In the genomic region with DNA sequence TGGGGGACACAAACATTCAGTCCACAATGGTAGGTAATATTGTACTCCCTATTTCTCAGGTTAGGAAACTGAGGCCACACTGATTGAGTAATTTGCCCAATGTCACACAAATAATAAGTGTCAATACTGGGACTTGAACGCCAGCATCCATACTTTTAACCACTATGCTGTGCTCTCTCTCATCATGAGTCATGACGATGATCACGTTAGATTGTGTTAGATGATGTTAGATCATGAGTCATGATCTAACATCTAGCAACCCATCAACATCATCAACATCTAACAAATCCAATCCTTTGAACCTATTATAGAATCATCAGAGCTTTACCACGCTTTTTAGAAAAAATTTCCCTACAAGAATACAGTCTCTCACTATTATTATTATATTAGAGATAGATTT, we compare ENCODE assay signal across 1 cellular context.
TF ChIP-seq lines count a peak whose summit lies in the region.

No MANE protein-coding gene starts in this region.

TF ChIP-seq in GM12878, 131 proteins besides CTCF, POLR2A, EP300 and RAD21:
- TF ChIP-seq, protein P1, sequence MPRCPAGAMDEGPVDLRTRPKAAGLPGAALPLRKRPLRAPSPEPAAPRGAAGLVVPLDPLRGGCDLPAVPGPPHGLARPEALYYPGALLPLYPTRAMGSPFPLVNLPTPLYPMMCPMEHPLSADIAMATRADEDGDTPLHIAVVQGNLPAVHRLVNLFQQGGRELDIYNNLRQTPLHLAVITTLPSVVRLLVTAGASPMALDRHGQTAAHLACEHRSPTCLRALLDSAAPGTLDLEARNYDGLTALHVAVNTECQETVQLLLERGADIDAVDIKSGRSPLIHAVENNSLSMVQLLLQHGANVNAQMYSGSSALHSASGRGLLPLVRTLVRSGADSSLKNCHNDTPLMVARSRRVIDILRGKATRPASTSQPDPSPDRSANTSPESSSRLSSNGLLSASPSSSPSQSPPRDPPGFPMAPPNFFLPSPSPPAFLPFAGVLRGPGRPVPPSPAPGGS (IDR thresholded peaks at IDR 0.05; ENCODE audit: borderline replicate concordance, insufficient read depth, low read depth, low read length, poor library complexity, severe bottlenecking) = peak; percentile 40
- TF ChIP-seq NR2C2 (IDR thresholded peaks at IDR 0.05; ENCODE audit: borderline replicate concordance, control insufficient read depth, insufficient read length, low read depth) = no peak
- no peak for TF ChIP-seq NR2C1 (IDR thresholded peaks at IDR 0.05)
- TF ChIP-seq, protein P2, sequence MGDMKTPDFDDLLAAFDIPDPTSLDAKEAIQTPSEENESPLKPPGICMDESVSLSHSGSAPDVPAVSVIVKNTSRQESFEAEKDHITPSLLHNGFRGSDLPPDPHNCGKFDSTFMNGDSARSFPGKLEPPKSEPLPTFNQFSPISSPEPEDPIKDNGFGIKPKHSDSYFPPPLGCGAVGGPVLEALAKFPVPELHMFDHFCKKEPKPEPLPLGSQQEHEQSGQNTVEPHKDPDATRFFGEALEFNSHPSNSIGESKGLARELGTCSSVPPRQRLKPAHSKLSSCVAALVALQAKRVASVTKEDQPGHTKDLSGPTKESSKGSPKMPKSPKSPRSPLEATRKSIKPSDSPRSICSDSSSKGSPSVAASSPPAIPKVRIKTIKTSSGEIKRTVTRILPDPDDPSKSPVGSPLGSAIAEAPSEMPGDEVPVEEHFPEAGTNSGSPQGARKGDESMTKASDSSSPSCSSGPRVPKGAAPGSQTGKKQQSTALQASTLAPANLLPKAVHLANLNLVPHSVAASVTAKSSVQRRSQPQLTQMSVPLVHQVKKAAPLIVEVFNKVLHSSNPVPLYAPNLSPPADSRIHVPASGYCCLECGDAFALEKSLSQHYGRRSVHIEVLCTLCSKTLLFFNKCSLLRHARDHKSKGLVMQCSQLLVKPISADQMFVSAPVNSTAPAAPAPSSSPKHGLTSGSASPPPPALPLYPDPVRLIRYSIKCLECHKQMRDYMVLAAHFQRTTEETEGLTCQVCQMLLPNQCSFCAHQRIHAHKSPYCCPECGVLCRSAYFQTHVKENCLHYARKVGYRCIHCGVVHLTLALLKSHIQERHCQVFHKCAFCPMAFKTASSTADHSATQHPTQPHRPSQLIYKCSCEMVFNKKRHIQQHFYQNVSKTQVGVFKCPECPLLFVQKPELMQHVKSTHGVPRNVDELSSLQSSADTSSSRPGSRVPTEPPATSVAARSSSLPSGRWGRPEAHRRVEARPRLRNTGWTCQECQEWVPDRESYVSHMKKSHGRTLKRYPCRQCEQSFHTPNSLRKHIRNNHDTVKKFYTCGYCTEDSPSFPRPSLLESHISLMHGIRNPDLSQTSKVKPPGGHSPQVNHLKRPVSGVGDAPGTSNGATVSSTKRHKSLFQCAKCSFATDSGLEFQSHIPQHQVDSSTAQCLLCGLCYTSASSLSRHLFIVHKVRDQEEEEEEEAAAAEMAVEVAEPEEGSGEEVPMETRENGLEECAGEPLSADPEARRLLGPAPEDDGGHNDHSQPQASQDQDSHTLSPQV (IDR thresholded peaks at IDR 0.05) = no peak
- no peak for TF ChIP-seq CREM (IDR thresholded peaks at IDR 0.05; ENCODE audit: low read depth)
- TF ChIP-seq, protein P3, sequence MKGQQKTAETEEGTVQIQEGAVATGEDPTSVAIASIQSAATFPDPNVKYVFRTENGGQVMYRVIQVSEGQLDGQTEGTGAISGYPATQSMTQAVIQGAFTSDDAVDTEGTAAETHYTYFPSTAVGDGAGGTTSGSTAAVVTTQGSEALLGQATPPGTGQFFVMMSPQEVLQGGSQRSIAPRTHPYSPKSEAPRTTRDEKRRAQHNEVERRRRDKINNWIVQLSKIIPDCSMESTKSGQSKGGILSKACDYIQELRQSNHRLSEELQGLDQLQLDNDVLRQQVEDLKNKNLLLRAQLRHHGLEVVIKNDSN (IDR thresholded peaks at IDR 0.05; ENCODE audit: borderline replicate concordance, extremely low read length, insufficient read depth, low read depth, low read length) = no peak
- no peak for TF ChIP-seq SREBF2 (IDR thresholded peaks at IDR 0.05; ENCODE audit: low read length)
TF ChIP-seq in GM12878: peak in this region for 1.
